In genomic region chr11:106733518-106734162, GRCh38 we compare ENCODE assay signal across 26 cellular contexts.
A peak's percentile ranks its signal among the peaks of the same experiment; 100 is the strongest.
DNase-seq lines count a peak whose midpoint lies in the region; ATAC-seq and TF ChIP-seq lines count a peak whose summit lies in the region.
"Had no signal": no experiment of that assay in that cellular context is flagged by ENCODE, and none has a peak within 500 bp of the region (broad histone marks: within the 10 kb centered on the region; RNA-seq: fewer than 3 reads in every experiment).

No MANE protein-coding gene starts in this region.

- H3K56ac ChIP-seq in mesendoderm (ENCODE audit: low read length): no peak overlapping the region

- H2BK5ac ChIP-seq in mesendoderm (ENCODE audit: low read length): no peak overlapping the region

- no peaks in the 10 kb centered on the region for H3K79me2 ChIP-seq in mesendoderm (ENCODE audit: control insufficient read depth, insufficient read depth, low read length)

- H3K79me1 ChIP-seq in mesendoderm (ENCODE audit: low read length): no peaks in the 10 kb centered on the region

- H3K4me3 ChIP-seq in epithelial cell of proximal tubule (ENCODE audit: low read depth, low read length) (no peak overlapping the region), mesendoderm (ENCODE audit: low read length) (no peak overlapping the region), uterus (no peak overlapping the region)
- H3K4me3 ChIP-seq: esophagus squamous epithelium, GM12878, thoracic aorta had no signal

- no peak for ATAC-seq in Right ventricle myocardium superior (ENCODE audit: poor library complexity)
- ATAC-seq: activated CD8-positive, alpha-beta memory T cell treated with anti-CD3 and anti-CD28 coated beads, Interleukin-2, amount 10 ng/mL, durations not matched to agents 7 days and 5 days; GM12878; HepG2; Panc1 had no signal

- DNase-seq in Right ventricle myocardium superior (peak; percentile 15), cardiac septum (ENCODE audit: low spot score) (no peak), epithelial cell of proximal tubule (ENCODE audit: low read depth) (peak; percentile 19), mesendoderm (peak; percentile 3), uterus (no peak), iPS-NIHi7 (ENCODE audit: extremely low spot score) (no peak), GOT3 (lab: John Stamatoyannopoulos, UW) (no peak)
- DNase-seq in activated naive CD4-positive, alpha-beta T cell treated with Interleukin-2 at 50 U/mL for 16 hours: no peak
- DNase-seq: activated B cell treated with CpG ODN at 0.5 μM for 24 hours; activated CD8-positive, alpha-beta memory T cell treated with anti-CD3 and anti-CD28 coated beads, Interleukin-2, amount 10 ng/mL, durations not matched to agents 7 days and 5 days; activated naive CD4-positive, alpha-beta T cell treated with anti-CD3 and anti-CD28 coated beads for 36 hours; amygdala; caudate nucleus; CD4-positive, CD25-positive, alpha-beta regulatory T cell; EL; endodermal cell; esophagus squamous epithelium; HFFc6; Kasumi-1; kidney; MV-4-11; NCI-H524 treated with DMSO at 0.1 percent for 48 hours had no signal

- H3K27ac ChIP-seq in mesendoderm (ENCODE audit: low read depth, low read length) (no peak overlapping the region), uterus (peak overlapping the region; percentile 67)
- H3K27ac ChIP-seq: esophagus squamous epithelium, thoracic aorta had no signal

- no peak overlapping the region for H3K9ac ChIP-seq in mesendoderm (ENCODE audit: low read length)

- WGBS in mesendoderm (ENCODE audit: extremely low coverage, insufficient coverage, low lambda C conversion rate): no CpG with 5 or more reads among the region's 5 CpGs

- no peak overlapping the region for H4K8ac ChIP-seq in mesendoderm (ENCODE audit: low read depth, low read length)

- H3K4ac ChIP-seq in mesendoderm (ENCODE audit: low read depth, low read length): no peak overlapping the region

- TF ChIP-seq CTCF in epithelial cell of proximal tubule (conservative IDR thresholded peaks at IDR 0.05; ENCODE audit: low read depth, low read length) (no peak), uterus (IDR thresholded peaks at IDR 0.05) (no peak)

- H3K9me3 ChIP-seq in uterus: no peaks in the 10 kb centered on the region
- H3K9me3 ChIP-seq: esophagus squamous epithelium had no signal

- no peaks in the 10 kb centered on the region for H3K27me3 ChIP-seq in mesendoderm (ENCODE audit: insufficient read depth, low read length, poor library complexity)
- H3K27me3 ChIP-seq in uterus: no peaks in the 10 kb centered on the region
- H3K27me3 ChIP-seq: esophagus squamous epithelium had no signal

- H2BK15ac ChIP-seq in mesendoderm (replicated peaks; ENCODE audit: low read depth): no peak overlapping the region

- no peak overlapping the region for H2BK120ac ChIP-seq in mesendoderm (ENCODE audit: low read depth, low read length)

- H2AK5ac ChIP-seq in mesendoderm (ENCODE audit: low read length): no peak overlapping the region

- no peak overlapping the region for H3K23ac ChIP-seq in mesendoderm (ENCODE audit: low read length)

- TF ChIP-seq POLR2A in uterus (IDR thresholded peaks at IDR 0.05): no peak

- H3K4me1 ChIP-seq in mesendoderm (ENCODE audit: control insufficient read depth, low read depth, low read length): no peaks in the 10 kb centered on the region
- H3K4me1 ChIP-seq in uterus: no peaks in the 10 kb centered on the region
- H3K4me1 ChIP-seq: esophagus squamous epithelium had no signal

- intact Hi-C loops in Right ventricle myocardium superior (cut with DNase I) (no loop called here), cardiac septum (cut with DNase I) (no loop called here), uterus (cut with DNase I; ENCODE audit: low total_unique reads) (no loop called here)

- no peak overlapping the region for H4K5ac ChIP-seq in mesendoderm (ENCODE audit: low read length)

- no peaks in the 10 kb centered on the region for H3K36me3 ChIP-seq in mesendoderm (ENCODE audit: control insufficient read depth, insufficient read depth, low read length)
- no peaks in the 10 kb centered on the region for H3K36me3 ChIP-seq in uterus
- H3K36me3 ChIP-seq: esophagus squamous epithelium, thoracic aorta had no signal

- H3K18ac ChIP-seq in mesendoderm (ENCODE audit: low read length): no peak overlapping the region

- no peak overlapping the region for H3K4me2 ChIP-seq in mesendoderm (ENCODE audit: low read length)

Comparison
In these comparisons a context has a peak if more than half of its experiments do, and no peak if none do; other contexts are left out.
1. DNase-seq: peak in Right ventricle myocardium superior (single experiment), epithelial cell of proximal tubule (single experiment) and mesendoderm (single experiment); none in cardiac septum (single experiment), uterus (0 of 2), activated naive CD4-positive, alpha-beta T cell treated with Interleukin-2 at 50 U/mL for 16 hours (single experiment), iPS-NIHi7 (single experiment) and GOT3 (single experiment).